ENCODE assay signal across 16 cellular contexts in genomic region chr17:41418116-41418860, GRCh38. TPM values are rescaled to one million over a fixed set of nuclear protein-coding genes. Genes with fewer than 3 reads are reported as not detected.
A peak's percentile ranks its signal among the peaks of the same experiment; 100 is the strongest.
DNase-seq lines count a peak whose midpoint lies in the region; ATAC-seq, FAIRE-seq and TF ChIP-seq lines count a peak whose summit lies in the region.
"Had no signal": no experiment of that assay in that cellular context is flagged by ENCODE, and none has a peak within 500 bp of the region (broad histone marks: within the 10 kb centered on the region; RNA-seq: fewer than 3 reads in every experiment).

No MANE protein-coding gene starts in this region.

- H3K79me2 ChIP-seq in SK-N-SH (ENCODE audit: insufficient read depth) (no peaks in the 10 kb centered on the region), HepG2 (ENCODE audit: insufficient read depth, low read length) (no peaks in the 10 kb centered on the region)

- 0 out of 4 replicates have a peak overlapping the region, but pooled peaks of 1 of the 2 experiments have one; percentile 19 for H3K27ac ChIP-seq in SK-N-SH (ENCODE audit: low read depth in 2 of 2, low read length in 1 of 2)
- peak overlapping the region; percentile 13 to 53 for H3K27ac ChIP-seq in esophagus (ENCODE audit: low read depth in 2 of 2, low read length in 1 of 2)
- H3K27ac ChIP-seq in HepG2 (ENCODE audit: extremely low read length, insufficient read depth, low read length), result no peak overlapping the region

- H3K4me3 ChIP-seq in SK-N-SH (ENCODE audit: low read depth in 2 of 2, low read length in 1 of 2) (no peak overlapping the region), esophagus (ENCODE audit: low read depth in 1 of 2, low read length in 2 of 2) (no peak overlapping the region), HepG2 (replicated peaks in 1 of 3; ENCODE audit: insufficient read depth in 1 of 3, low read depth in 2 of 3, low read length in 3 of 3) (no peak overlapping the region)

- H3K27me3 Mint-ChIP-seq in type B pancreatic cell, result no peaks in the 10 kb centered on the region
- H3K27me3 Mint-ChIP-seq: CD4-positive, alpha-beta T cell had no signal

- no peak for TF ChIP-seq POLR2A in HepG2 (IDR thresholded peaks at IDR 0.05; ENCODE audit: insufficient read depth in 1 of 2, low read depth in 2 of 2, low read length in 2 of 2)

- intact Hi-C loops in HepG2 (cut with micrococcal nuclease; ENCODE audit: unreplicated experiment), result loop anchor here (5.0 to 10.0 kb wide), 2 partner anchors 117 to 249 kb away; no protein-coding TSS in a partner anchor

- no peak for FAIRE-seq in HepG2 (lab: Jason Lieb, UNC)
- FAIRE-seq: GM12892 had no signal

- WGBS in SK-N-SH (ENCODE audit: low lambda C conversion rate), result 82% methylated on average over 7 of the region's 7 CpGs
- WGBS in esophagus, 2 donors, result 68 to 78% methylated on average over 7 of the region's 7 CpGs
- WGBS in HepG2 (ENCODE audit: low lambda C conversion rate), result 81% methylated on average over 7 of the region's 7 CpGs

- H3K9me2 ChIP-seq in SK-N-SH, result no peaks in the 10 kb centered on the region

- H3K4me3 Mint-ChIP-seq in type B pancreatic cell, result peak overlapping the region; percentile 46
- H3K4me3 Mint-ChIP-seq: CD4-positive, alpha-beta T cell had no signal

- in situ Hi-C loops in HepG2 (cut with HindIII; ENCODE audit: extremely low pct_ligation_motif_present, low pct_unique_long_range_greater_than_20kb), result no loop called here

- H3F3A ChIP-seq in SK-N-SH (replicated peaks; ENCODE audit: insufficient read depth), result peaks cover 4% of the 10 kb centered on the region

- H3K9me3 ChIP-seq in SK-N-SH (no peaks in the 10 kb centered on the region), esophagus (ENCODE audit: control insufficient read depth in 2 of 2, insufficient read depth in 1 of 2, low read depth in 1 of 2, low read length in 1 of 2) (no peaks in the 10 kb centered on the region), HepG2 (ENCODE audit: low read length) (no peaks in the 10 kb centered on the region)

- DNase-seq in SK-N-SH (no peak), RPMI8226 (peak; percentile 31), type B pancreatic cell (ENCODE audit: extremely low spot score, unreplicated experiment) (no peak), activated gamma-delta T cell (lab: John Stamatoyannopoulos, UW) (no peak), HepG2 (ENCODE audit: low spot score) (no peak)
- DNase-seq: CD4-positive, alpha-beta T cell; NCI-H1694; NCI-H2107; NCI-H510A had no signal

- CTCF ChIA-PET in SK-N-SH (lab: Yijun Ruan, JAX) (interaction anchor here (0.8 to 2.9 kb wide), 7 partner anchors 11 to 245 kb away, joined by 3 to 11 read pairs (median 3); no protein-coding TSS in a partner anchor), HepG2 (lab: Yijun Ruan, JAX; ENCODE audit: low intra/inter-chr PET ratio, low total read pairs) (no interaction called here)

- H3K27me3 ChIP-seq in SK-N-SH (ENCODE audit: insufficient read depth) (no peaks in the 10 kb centered on the region), esophagus (ENCODE audit: control insufficient read depth in 1 of 2, insufficient read depth in 2 of 2, low read length in 2 of 2) (no peaks in the 10 kb centered on the region), HepG2 (ENCODE audit: control insufficient read depth in 1 of 2, insufficient read depth in 2 of 2, low read length in 2 of 2) (no peaks in the 10 kb centered on the region)

- no peak for ATAC-seq in SK-N-SH treated with all-trans-retinoic acid at 6 μM for 48 hours
- no peak for ATAC-seq in HG02938 (IDR thresholded peaks at IDR 0.05; ENCODE audit: unreplicated experiment)
- ATAC-seq in HepG2, result no peak

- H2AFZ ChIP-seq in SK-N-SH (ENCODE audit: low read depth), result no peak overlapping the region
- no peak overlapping the region for H2AFZ ChIP-seq in HepG2 (ENCODE audit: low read length)

- no peak for TF ChIP-seq CTCF in SK-N-SH (IDR thresholded peaks at IDR 0.05)
- no peak for TF ChIP-seq CTCF in type B pancreatic cell (conservative IDR thresholded peaks at IDR 0.05)
- no peak for TF ChIP-seq CTCF in HepG2 (CRISPR knock-in tag; IDR thresholded peaks at IDR 0.05)

- H3K9me3 Mint-ChIP-seq in type B pancreatic cell, result no peaks in the 10 kb centered on the region
- H3K9me3 Mint-ChIP-seq: CD4-positive, alpha-beta T cell had no signal

- TF ChIP-seq RAD21 in SK-N-SH (IDR thresholded peaks at IDR 0.05; ENCODE audit: low read length) (no peak), HepG2 (CRISPR knock-in tag; IDR thresholded peaks at IDR 0.05) (no peak)

- H3K36me3 Mint-ChIP-seq in type B pancreatic cell, result peaks cover 1% of the 10 kb centered on the region

- H3K4me2 ChIP-seq in SK-N-SH, result 0 out of 2 replicates have a peak overlapping the region, but pooled peaks have one; percentile 40
- H3K4me2 ChIP-seq in HepG2 (ENCODE audit: low read depth, low read length), result no peak overlapping the region

- H3K4me1 ChIP-seq in SK-N-SH (ENCODE audit: control insufficient read depth in 1 of 2, insufficient read depth in 2 of 2, low read depth in 1 of 2, low read length in 1 of 2) (peaks cover 0 to 47% of the 10 kb centered on the region in 2 experiments; a peak in 2 of 4 replicates), esophagus (ENCODE audit: control insufficient read depth in 2 of 2, insufficient read depth in 2 of 2, low read length in 1 of 2) (peaks cover 3 to 24% of the 10 kb centered on the region in 2 donors), HepG2 (ENCODE audit: insufficient read depth, low read length) (peaks cover 57% of the 10 kb centered on the region)

- TF ChIP-seq EP300 in SK-N-SH (IDR thresholded peaks at IDR 0.05; ENCODE audit: borderline replicate concordance in 1 of 2, low read depth in 1 of 2, low read length in 1 of 2) (no peak), HepG2 (IDR thresholded peaks at IDR 0.05; ENCODE audit: low read depth in 2 of 2, low read length in 2 of 2) (no peak), HepG2 (CRISPR knock-in tag; IDR thresholded peaks at IDR 0.05; ENCODE audit: borderline replicate concordance) (no peak)

- H3K27ac Mint-ChIP-seq in type B pancreatic cell, result peak overlapping the region; percentile 89
- H3K27ac Mint-ChIP-seq: CD4-positive, alpha-beta T cell had no signal

- peaks cover 29% of the 10 kb centered on the region for H3K4me1 Mint-ChIP-seq in type B pancreatic cell (ENCODE audit: unreplicated experiment)

- POLR2A ChIA-PET in SK-N-SH (lab: Yijun Ruan, JAX), result no interaction called here
- POLR2A ChIA-PET in HepG2 (lab: Yijun Ruan, JAX), result interaction anchor here (1.0 to 1.1 kb wide), 2 partner anchors 13 to 15 kb away, joined by 3 to 5 read pairs; no protein-coding TSS in a partner anchor

- H3K36me3 ChIP-seq in SK-N-SH (replicated peaks in 1 of 2; ENCODE audit: control insufficient read depth in 1 of 2, insufficient read depth in 2 of 2, low read length in 1 of 2) (no peaks in the 10 kb centered on the region), esophagus (ENCODE audit: control insufficient read depth in 2 of 2, insufficient read depth in 2 of 2, low read length in 1 of 2) (no peaks in the 10 kb centered on the region), HepG2 (replicated peaks in 1 of 2; ENCODE audit: control insufficient read depth in 1 of 2, insufficient read depth in 2 of 2, low read length in 2 of 2) (no peaks in the 10 kb centered on the region)

- H4K20me1 ChIP-seq in SK-N-SH (ENCODE audit: insufficient read depth) (no peaks in the 10 kb centered on the region), HepG2 (ENCODE audit: insufficient read depth, low read length) (no peaks in the 10 kb centered on the region)

- BruUV-seq in HepG2 (replicated peaks; lab: Mats Ljungman, UMichigan), result no TSS peak

- H3K9ac ChIP-seq in SK-N-SH (no peak overlapping the region), HepG2 (ENCODE audit: insufficient read depth, low read depth, low read length) (no peak overlapping the region)

RNA-seq across cellular contexts. Expression of gene KRT37, which starts 6.1 kb away (rescaled TPM):
- polyA plus RNA-seq in SK-N-SH (2012; rRNA removed), result not detected in 2 replicates
- polyA plus RNA-seq in SK-N-SH (2012; cell fraction: cytosol; rRNA removed), result not detected in 2 replicates
- polyA plus RNA-seq in SK-N-SH (2012; cell fraction: nucleus; rRNA removed), result not detected in 2 replicates
- not detected for polyA plus RNA-seq in esophagus
- not detected in 2 replicates for total RNA-seq in type B pancreatic cell (ENCODE audit: low replicate concordance)
- not detected in 2 replicates for total RNA-seq in HepG2 (2016; rRNA removed; fragmentation: Illumina TruSeq; extraction: Trizol)
- total RNA-seq in HepG2 (2016; cell fraction: cytosol; rRNA removed; fragmentation: Illumina TruSeq; extraction: Trizol; ENCODE audit: low read depth), result not detected in 2 replicates
- total RNA-seq in HepG2 (2016; cell fraction: insoluble cytoplasmic fraction; rRNA removed; fragmentation: Illumina TruSeq; extraction: Trizol), result 0.06 and 0.16 TPM in 2 replicates
- total RNA-seq in HepG2 (2016; cell fraction: membrane; rRNA removed; fragmentation: Illumina TruSeq; extraction: Trizol), result not detected in 2 replicates
- not detected in 2 replicates for total RNA-seq in HepG2 (2016; cell fraction: nucleus; rRNA removed; fragmentation: Illumina TruSeq; extraction: Trizol)
- 0.69 and 0.76 TPM in 2 replicates for polyA plus RNA-seq in HepG2 (2011; rRNA removed)
- 0.58 and 0.74 TPM in 2 replicates for polyA plus RNA-seq in HepG2 (2011; cell fraction: cytosol; rRNA removed)
- 0.27 and 0.45 TPM in 2 replicates for polyA plus RNA-seq in HepG2 (2011; cell fraction: nucleus; rRNA removed)
- 0.27 TPM in 1 of 2 replicates, not detected in the other for polyA plus RNA-seq in HepG2 (2012)
- polyA plus RNA-seq in HepG2 (2016; cell fraction: cytosol; fragmentation: Illumina TruSeq; extraction: Trizol; ENCODE audit: low read depth), result 0.09 TPM in 1 of 2 replicates, not detected in the other
- 0.15 and 0.33 TPM in 2 replicates for polyA plus RNA-seq in HepG2 (2016; cell fraction: insoluble cytoplasmic fraction; fragmentation: Illumina TruSeq; extraction: Trizol; ENCODE audit: low read depth)
- polyA plus RNA-seq in HepG2 (2016; cell fraction: membrane; fragmentation: Illumina TruSeq; extraction: Trizol; ENCODE audit: low read depth), result 0.13 and 0.14 TPM in 2 replicates
- not detected in 2 replicates for polyA plus RNA-seq in HepG2 (2016; cell fraction: nucleus; fragmentation: Illumina TruSeq; extraction: Trizol; ENCODE audit: insufficient read depth, low read depth)
- polyA minus RNA-seq in HepG2 (2011; rRNA and poly(A)+ RNA removed; ENCODE audit: low replicate concordance), result 0.54 TPM in 1 of 2 replicates, not detected in the other
- 0.40 and 0.44 TPM in 2 replicates for polyA minus RNA-seq in HepG2 (2011; cell fraction: cytosol; rRNA and poly(A)+ RNA removed)
- polyA minus RNA-seq in HepG2 (2011; cell fraction: nucleus; rRNA and poly(A)+ RNA removed), result not detected in 2 replicates
- total RNA-seq: A172; CD4-positive, alpha-beta T cell; H1 had no signal
- polyA plus RNA-seq: BJ, H1 had no signal

RNA-seq across cellular contexts. Expression of gene KRT31, which starts 20.9 kb away (rescaled TPM):
- polyA plus RNA-seq in SK-N-SH (2012; rRNA removed) (0.03 TPM in 1 of 2 replicates, not detected in the other), esophagus (10 to 100 TPM in 1 of 2 donors, 1 to 10 TPM in 1; 3.8 to 16.7 TPM), HepG2 (2011; rRNA removed) (0.05 TPM in 2 replicates)
- polyA plus RNA-seq in SK-N-SH (2012; cell fraction: cytosol; rRNA removed), result not detected in 2 replicates
- 0.04 TPM in 1 of 2 replicates, not detected in the other for polyA plus RNA-seq in SK-N-SH (2012; cell fraction: nucleus; rRNA removed)
- total RNA-seq in type B pancreatic cell (ENCODE audit: low replicate concordance) (0.79 TPM in 1 of 2 replicates, not detected in the other), HepG2 (2016; rRNA removed; fragmentation: Illumina TruSeq; extraction: Trizol) (not detected in 2 replicates)
- not detected in 2 replicates for total RNA-seq in HepG2 (2016; cell fraction: cytosol; rRNA removed; fragmentation: Illumina TruSeq; extraction: Trizol; ENCODE audit: low read depth)
- not detected in 2 replicates for total RNA-seq in HepG2 (2016; cell fraction: insoluble cytoplasmic fraction; rRNA removed; fragmentation: Illumina TruSeq; extraction: Trizol)
- total RNA-seq in HepG2 (2016; cell fraction: membrane; rRNA removed; fragmentation: Illumina TruSeq; extraction: Trizol), result not detected in 2 replicates
- not detected in 2 replicates for total RNA-seq in HepG2 (2016; cell fraction: nucleus; rRNA removed; fragmentation: Illumina TruSeq; extraction: Trizol)
- not detected in 2 replicates for polyA plus RNA-seq in HepG2 (2011; cell fraction: cytosol; rRNA removed)
- 0.07 and 0.13 TPM in 2 replicates for polyA plus RNA-seq in HepG2 (2011; cell fraction: nucleus; rRNA removed)
- polyA plus RNA-seq in HepG2 (2012), result not detected in 2 replicates
- not detected in 2 replicates for polyA plus RNA-seq in HepG2 (2016; cell fraction: cytosol; fragmentation: Illumina TruSeq; extraction: Trizol; ENCODE audit: low read depth)
- not detected in 2 replicates for polyA plus RNA-seq in HepG2 (2016; cell fraction: insoluble cytoplasmic fraction; fragmentation: Illumina TruSeq; extraction: Trizol; ENCODE audit: low read depth)
- not detected in 2 replicates for polyA plus RNA-seq in HepG2 (2016; cell fraction: membrane; fragmentation: Illumina TruSeq; extraction: Trizol; ENCODE audit: low read depth)
- polyA plus RNA-seq in HepG2 (2016; cell fraction: nucleus; fragmentation: Illumina TruSeq; extraction: Trizol; ENCODE audit: insufficient read depth, low read depth), result not detected in 2 replicates
- polyA minus RNA-seq in HepG2 (2011; rRNA and poly(A)+ RNA removed; ENCODE audit: low replicate concordance), result 0.23 TPM in 1 of 2 replicates, not detected in the other
- polyA minus RNA-seq in HepG2 (2011; cell fraction: cytosol; rRNA and poly(A)+ RNA removed), result not detected in 2 replicates
- not detected in 2 replicates for polyA minus RNA-seq in HepG2 (2011; cell fraction: nucleus; rRNA and poly(A)+ RNA removed)
- total RNA-seq: A172; CD4-positive, alpha-beta T cell; H1 had no signal
- polyA plus RNA-seq: H1 had no signal

RNA-seq across cellular contexts. Expression of gene KRT38, which starts 22.5 kb away (rescaled TPM):
- polyA plus RNA-seq in SK-N-SH (2012; rRNA removed), result not detected in 2 replicates
- polyA plus RNA-seq in SK-N-SH (2012; cell fraction: cytosol; rRNA removed), result not detected in 2 replicates
- polyA plus RNA-seq in SK-N-SH (2012; cell fraction: nucleus; rRNA removed), result not detected in 2 replicates
- under 1 TPM in 1 of 2 donors, not detected in 1; 0.02 TPM for polyA plus RNA-seq in esophagus
- not detected in 2 replicates for total RNA-seq in type B pancreatic cell (ENCODE audit: low replicate concordance)
- not detected in 2 replicates for total RNA-seq in HepG2 (2016; rRNA removed; fragmentation: Illumina TruSeq; extraction: Trizol)
- not detected in 2 replicates for total RNA-seq in HepG2 (2016; cell fraction: cytosol; rRNA removed; fragmentation: Illumina TruSeq; extraction: Trizol; ENCODE audit: low read depth)
- total RNA-seq in HepG2 (2016; cell fraction: insoluble cytoplasmic fraction; rRNA removed; fragmentation: Illumina TruSeq; extraction: Trizol), result not detected in 2 replicates
- total RNA-seq in HepG2 (2016; cell fraction: membrane; rRNA removed; fragmentation: Illumina TruSeq; extraction: Trizol), result not detected in 2 replicates
- total RNA-seq in HepG2 (2016; cell fraction: nucleus; rRNA removed; fragmentation: Illumina TruSeq; extraction: Trizol), result not detected in 2 replicates
- not detected in 2 replicates for polyA plus RNA-seq in HepG2 (2011; rRNA removed)
- not detected in 2 replicates for polyA plus RNA-seq in HepG2 (2011; cell fraction: cytosol; rRNA removed)
- 0.10 TPM in 1 of 2 replicates, not detected in the other for polyA plus RNA-seq in HepG2 (2011; cell fraction: nucleus; rRNA removed)
- polyA plus RNA-seq in HepG2 (2012), result not detected in 2 replicates
- not detected in 2 replicates for polyA plus RNA-seq in HepG2 (2016; cell fraction: cytosol; fragmentation: Illumina TruSeq; extraction: Trizol; ENCODE audit: low read depth)
- not detected in 2 replicates for polyA plus RNA-seq in HepG2 (2016; cell fraction: insoluble cytoplasmic fraction; fragmentation: Illumina TruSeq; extraction: Trizol; ENCODE audit: low read depth)
- not detected in 2 replicates for polyA plus RNA-seq in HepG2 (2016; cell fraction: membrane; fragmentation: Illumina TruSeq; extraction: Trizol; ENCODE audit: low read depth)
- polyA plus RNA-seq in HepG2 (2016; cell fraction: nucleus; fragmentation: Illumina TruSeq; extraction: Trizol; ENCODE audit: insufficient read depth, low read depth), result not detected in 2 replicates
- 0.05 TPM in 1 of 2 replicates, not detected in the other for polyA minus RNA-seq in HepG2 (2011; rRNA and poly(A)+ RNA removed; ENCODE audit: low replicate concordance)
- polyA minus RNA-seq in HepG2 (2011; cell fraction: cytosol; rRNA and poly(A)+ RNA removed), result not detected in 2 replicates
- polyA minus RNA-seq in HepG2 (2011; cell fraction: nucleus; rRNA and poly(A)+ RNA removed), result not detected in 2 replicates
- total RNA-seq: A172; CD4-positive, alpha-beta T cell; H1 had no signal
- polyA plus RNA-seq: H1 had no signal

RNA-seq across cellular contexts. Expression of gene KRT34, which starts 36.2 kb away (rescaled TPM):
- polyA plus RNA-seq in SK-N-SH (2012; rRNA removed), result 0.05 and 0.08 TPM in 2 replicates
- polyA plus RNA-seq in SK-N-SH (2012; cell fraction: cytosol; rRNA removed), result 0.03 and 0.05 TPM in 2 replicates
- polyA plus RNA-seq in SK-N-SH (2012; cell fraction: nucleus; rRNA removed), result 0.06 and 0.09 TPM in 2 replicates
- polyA plus RNA-seq in esophagus, result under 1 TPM; 0.19 to 0.20 TPM
- not detected in 2 replicates for total RNA-seq in type B pancreatic cell (ENCODE audit: low replicate concordance)
- total RNA-seq in HepG2 (2016; rRNA removed; fragmentation: Illumina TruSeq; extraction: Trizol), result not detected in 2 replicates
- not detected in 2 replicates for total RNA-seq in HepG2 (2016; cell fraction: cytosol; rRNA removed; fragmentation: Illumina TruSeq; extraction: Trizol; ENCODE audit: low read depth)
- not detected in 2 replicates for total RNA-seq in HepG2 (2016; cell fraction: insoluble cytoplasmic fraction; rRNA removed; fragmentation: Illumina TruSeq; extraction: Trizol)
- total RNA-seq in HepG2 (2016; cell fraction: membrane; rRNA removed; fragmentation: Illumina TruSeq; extraction: Trizol), result not detected in 2 replicates
- total RNA-seq in HepG2 (2016; cell fraction: nucleus; rRNA removed; fragmentation: Illumina TruSeq; extraction: Trizol), result not detected in 2 replicates
- 0.05 TPM in 1 of 2 replicates, not detected in the other for polyA plus RNA-seq in HepG2 (2011; rRNA removed)
- polyA plus RNA-seq in HepG2 (2011; cell fraction: cytosol; rRNA removed), result not detected in 2 replicates
- not detected in 2 replicates for polyA plus RNA-seq in HepG2 (2011; cell fraction: nucleus; rRNA removed)
- not detected in 2 replicates for polyA plus RNA-seq in HepG2 (2012)
- not detected in 2 replicates for polyA plus RNA-seq in HepG2 (2016; cell fraction: cytosol; fragmentation: Illumina TruSeq; extraction: Trizol; ENCODE audit: low read depth)
- not detected in 2 replicates for polyA plus RNA-seq in HepG2 (2016; cell fraction: insoluble cytoplasmic fraction; fragmentation: Illumina TruSeq; extraction: Trizol; ENCODE audit: low read depth)
- not detected in 2 replicates for polyA plus RNA-seq in HepG2 (2016; cell fraction: membrane; fragmentation: Illumina TruSeq; extraction: Trizol; ENCODE audit: low read depth)
- polyA plus RNA-seq in HepG2 (2016; cell fraction: nucleus; fragmentation: Illumina TruSeq; extraction: Trizol; ENCODE audit: insufficient read depth, low read depth), result not detected in 2 replicates
- 0.19 TPM in 1 of 2 replicates, not detected in the other for polyA minus RNA-seq in HepG2 (2011; rRNA and poly(A)+ RNA removed; ENCODE audit: low replicate concordance)
- not detected in 2 replicates for polyA minus RNA-seq in HepG2 (2011; cell fraction: cytosol; rRNA and poly(A)+ RNA removed)
- polyA minus RNA-seq in HepG2 (2011; cell fraction: nucleus; rRNA and poly(A)+ RNA removed), result not detected in 2 replicates
- total RNA-seq: CD4-positive, alpha-beta T cell; H1 had no signal
- polyA plus RNA-seq: H1 had no signal

RNA-seq across cellular contexts. Expression of gene KRT33B, which starts 48.7 kb away (rescaled TPM):
- 0.08 TPM in 1 of 2 replicates, not detected in the other for polyA plus RNA-seq in SK-N-SH (2012; rRNA removed)
- 0.01 TPM in 1 of 2 replicates, not detected in the other for polyA plus RNA-seq in SK-N-SH (2012; cell fraction: cytosol; rRNA removed)
- polyA plus RNA-seq in SK-N-SH (2012; cell fraction: nucleus; rRNA removed), result 0.02 TPM in 1 of 2 replicates, not detected in the other
- under 1 TPM; 0.12 to 0.16 TPM for polyA plus RNA-seq in esophagus
- total RNA-seq in type B pancreatic cell (ENCODE audit: low replicate concordance), result not detected in 2 replicates
- total RNA-seq in HepG2 (2016; rRNA removed; fragmentation: Illumina TruSeq; extraction: Trizol), result not detected in 2 replicates
- total RNA-seq in HepG2 (2016; cell fraction: cytosol; rRNA removed; fragmentation: Illumina TruSeq; extraction: Trizol; ENCODE audit: low read depth), result not detected in 2 replicates
- total RNA-seq in HepG2 (2016; cell fraction: insoluble cytoplasmic fraction; rRNA removed; fragmentation: Illumina TruSeq; extraction: Trizol), result not detected in 2 replicates
- total RNA-seq in HepG2 (2016; cell fraction: membrane; rRNA removed; fragmentation: Illumina TruSeq; extraction: Trizol), result not detected in 2 replicates
- not detected in 2 replicates for total RNA-seq in HepG2 (2016; cell fraction: nucleus; rRNA removed; fragmentation: Illumina TruSeq; extraction: Trizol)
- not detected in 2 replicates for polyA plus RNA-seq in HepG2 (2011; rRNA removed)
- not detected in 2 replicates for polyA plus RNA-seq in HepG2 (2011; cell fraction: cytosol; rRNA removed)
- polyA plus RNA-seq in HepG2 (2011; cell fraction: nucleus; rRNA removed), result not detected in 2 replicates
- not detected in 2 replicates for polyA plus RNA-seq in HepG2 (2012)
- not detected in 2 replicates for polyA plus RNA-seq in HepG2 (2016; cell fraction: cytosol; fragmentation: Illumina TruSeq; extraction: Trizol; ENCODE audit: low read depth)
- polyA plus RNA-seq in HepG2 (2016; cell fraction: insoluble cytoplasmic fraction; fragmentation: Illumina TruSeq; extraction: Trizol; ENCODE audit: low read depth), result not detected in 2 replicates
- polyA plus RNA-seq in HepG2 (2016; cell fraction: membrane; fragmentation: Illumina TruSeq; extraction: Trizol; ENCODE audit: low read depth), result not detected in 2 replicates
- polyA plus RNA-seq in HepG2 (2016; cell fraction: nucleus; fragmentation: Illumina TruSeq; extraction: Trizol; ENCODE audit: insufficient read depth, low read depth), result not detected in 2 replicates
- 0.16 TPM in 1 of 2 replicates, not detected in the other for polyA minus RNA-seq in HepG2 (2011; rRNA and poly(A)+ RNA removed; ENCODE audit: low replicate concordance)
- polyA minus RNA-seq in HepG2 (2011; cell fraction: cytosol; rRNA and poly(A)+ RNA removed), result not detected in 2 replicates
- not detected in 2 replicates for polyA minus RNA-seq in HepG2 (2011; cell fraction: nucleus; rRNA and poly(A)+ RNA removed)
- total RNA-seq: A172; CD4-positive, alpha-beta T cell; H1 had no signal
- polyA plus RNA-seq: H1 had no signal

Comparison
In these comparisons a context has a peak if more than half of its experiments do, and no peak if none do; other contexts are left out.
1. RNA of gene KRT31, which starts 20.9 kb away (polyA plus RNA-seq): 3.8 to 16.7 TPM in esophagus; 0.05 to 0.13 TPM in HepG2 and 0.03 to 0.04 TPM in SK-N-SH; every median in the first group is over 4 times any median in the second.